15 cellular contexts compared by ENCODE assay signal in genomic region chr2:165197346-165197745, GRCh38. TPM values are rescaled to one million over a fixed set of nuclear protein-coding genes. Genes with fewer than 3 reads are reported as not detected.
"Had no signal": no experiment of that assay in that cellular context is flagged by ENCODE, and none has a peak within 500 bp of the region (broad histone marks: within the 10 kb centered on the region; RNA-seq: fewer than 3 reads in every experiment).

No MANE protein-coding gene starts in this region.

- H3K4me3 ChIP-seq: cardiac muscle cell, suprapubic skin, upper lobe of left lung had no signal

- ATAC-seq: activated T-helper 17 cell treated with anti-CD3 and anti-CD28 coated beads, Interleukin-2, amount 50 U/mL, for 72 hours; foreskin keratinocyte; left ventricle myocardium superior; stimulated activated naive CD8-positive, alpha-beta T cell treated with anti-CD3 and anti-CD28 coated beads, Interleukin-15, Interleukin-2, amounts not matched to agents 100 U/mL and 50 U/mL, for 24 hours had no signal

- H3K36me3 ChIP-seq: cardiac muscle cell, suprapubic skin, upper lobe of left lung had no signal

- DNase-seq: activated CD4-positive, alpha-beta T cell treated with anti-CD3 and anti-CD28 coated beads, Interleukin-2, amount 10 ng/mL, durations not matched to agents 7 days and 5 days; activated CD8-positive, alpha-beta memory T cell treated with anti-CD3 and anti-CD28 coated beads for 24 hours; activated naive CD4-positive, alpha-beta T cell treated with anti-CD3 and anti-CD28 coated beads, Interleukin-2, amount 10 ng/mL, durations not matched to agents 7 days and 5 days; foreskin keratinocyte; head of caudate nucleus; left ventricle myocardium superior; mesendoderm; stimulated activated CD4-positive, alpha-beta T cell treated with anti-CD3 and anti-CD28 coated beads, Interleukin-2, amount 100 ng/mL, for 48 hours; stimulated activated naive CD8-positive, alpha-beta T cell treated with anti-CD3 and anti-CD28 coated beads, Interleukin-15, Interleukin-2, amounts not matched to agents 100 U/mL and 50 U/mL, for 24 hours; T1000; upper lobe of left lung had no signal

- H3K9me3 ChIP-seq: suprapubic skin, upper lobe of left lung had no signal

- H3K4me1 ChIP-seq: foreskin keratinocyte, suprapubic skin, upper lobe of left lung had no signal

- H3K27me3 ChIP-seq: cardiac muscle cell, suprapubic skin, upper lobe of left lung had no signal

- H3K27ac ChIP-seq: cardiac muscle cell, foreskin keratinocyte, suprapubic skin, upper lobe of left lung had no signal

RNA-seq across cellular contexts. Expression of gene SCN3A, which starts 6.5 kb away (rescaled TPM):
- total RNA-seq: activated CD4-positive, alpha-beta T cell treated with anti-CD3 and anti-CD28 coated beads, Interleukin-2, amount 10 ng/mL, durations not matched to agents 7 days and 5 days; activated T-helper 17 cell treated with anti-CD3 and anti-CD28 coated beads, Interleukin-2, amount 50 U/mL, for 72 hours; foreskin keratinocyte; osteocyte had no signal
- polyA plus RNA-seq: cardiac muscle cell, foreskin keratinocyte had no signal

RNA-seq across cellular contexts. Expression of gene SCN2A, which starts 41.9 kb away (rescaled TPM):
- polyA plus RNA-seq: cardiac muscle cell had no signal
